In the genomic region with DNA sequence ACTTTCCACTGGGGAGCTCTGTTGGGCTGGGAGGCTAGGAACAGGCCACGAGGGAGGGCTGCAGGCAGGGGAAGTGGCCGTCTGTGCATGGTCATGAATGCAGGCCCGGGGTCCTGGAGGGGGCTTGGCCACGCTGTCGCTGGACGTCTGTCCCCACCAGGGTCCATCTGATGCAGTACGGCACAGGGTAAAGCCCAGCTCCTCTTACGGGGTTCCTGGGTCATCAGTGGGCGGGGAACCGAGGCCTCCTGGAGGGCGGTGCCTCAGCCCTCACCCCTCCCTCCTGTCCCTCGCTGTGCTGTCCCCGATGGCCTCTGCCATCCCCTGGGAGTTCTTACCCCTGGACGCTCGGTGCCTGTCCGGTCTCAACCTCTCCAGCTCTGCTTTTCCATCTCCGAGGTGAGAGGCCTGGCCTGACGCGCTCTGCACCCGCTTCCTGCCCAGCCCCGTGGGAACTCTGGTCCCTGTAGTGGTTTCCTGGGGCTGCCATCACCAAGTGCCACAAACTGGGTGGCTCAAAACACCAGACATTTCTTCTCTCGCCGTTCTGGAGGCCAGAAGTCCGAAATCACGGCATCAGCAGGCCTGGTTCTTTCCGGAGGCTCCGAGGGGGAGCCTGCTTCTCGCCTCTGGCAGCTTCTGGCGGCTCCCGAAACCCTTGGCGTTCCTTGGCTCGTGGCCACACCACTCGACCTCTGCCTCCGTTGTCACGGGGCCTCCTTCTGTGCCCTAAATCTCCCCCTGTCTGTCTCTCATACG, we compare ENCODE assay signal across 8 cellular contexts.
DNase-seq lines count a peak whose midpoint lies in the region; ATAC-seq and TF ChIP-seq lines count a peak whose summit lies in the region.

No MANE protein-coding gene starts in this region.

- H3K9ac ChIP-seq in parathyroid adenoma, result no peak overlapping the region

- DNase-seq in RPMI8226 (peak; percentile 83), fibroblast of mammary gland (ENCODE audit: low read depth) (peak; percentile 79), DMS79 (lab: John Stamatoyannopoulos, UW) (no peak), putamen (ENCODE audit: low spot score) (no peak)
- DNase-seq in activated CD4-positive, alpha-beta T cell treated with anti-CD3 and anti-CD28 coated beads for 36 hours, result no peak
- no peak for DNase-seq in activated T-helper 1 cell treated with anti-CD3 and anti-CD28 coated beads, Interleukin-12 subunit alpha, Interleukin-12 subunit beta, Interleukin-2, Interleukin-4 antibody, amounts not matched to agents 30 ng/mL and 10 ng/mL and 1 ng/mL, durations not matched to agents 14 hours and 24 hours and 36 hours (ENCODE audit: low spot score)

- ATAC-seq in activated CD4-positive, alpha-beta T cell treated with anti-CD3 and anti-CD28 coated beads for 36 hours, result no peak

- TF ChIP-seq CTCF in fibroblast of mammary gland (conservative IDR thresholded peaks at IDR 0.05; ENCODE audit: control insufficient read depth, insufficient read depth, low read depth, low read length) (no peak), parathyroid adenoma (IDR thresholded peaks at IDR 0.05) (no peak)

- POLR2A ChIA-PET in activated CD4-positive, alpha-beta T cell treated with anti-CD3 and anti-CD28 coated beads for 36 hours (lab: Charles Lee), result interaction anchor here (0.7 kb wide), 1 partner anchor 59 kb away, joined by 3 read pairs; no protein-coding TSS in a partner anchor

- H3K4me1 Mint-ChIP-seq in activated CD4-positive, alpha-beta T cell treated with anti-CD3 and anti-CD28 coated beads for 36 hours, result peaks cover 57% of the 10 kb centered on the region
- H3K4me1 Mint-ChIP-seq in activated T-helper 1 cell treated with anti-CD3 and anti-CD28 coated beads, Interleukin-12 subunit alpha, Interleukin-12 subunit beta, Interleukin-2, Interleukin-4 antibody, amounts not matched to agents 30 ng/mL and 10 ng/mL and 1 ng/mL, durations not matched to agents 14 hours and 24 hours and 36 hours (ENCODE audit: low read depth), result peaks cover 44% of the 10 kb centered on the region

- H3K4me3 ChIP-seq in GM08714 (ENCODE audit: low read length) (peak overlapping the region; percentile 72; the same call in 1 of the 2 replicates), fibroblast of mammary gland (ENCODE audit: control insufficient read depth, low read depth, low read length) (peak overlapping the region; percentile 45), parathyroid adenoma (ENCODE audit: low read depth, low read length) (no peak overlapping the region)

- H3K27ac ChIP-seq in parathyroid adenoma, result peak overlapping the region; percentile 85

- no peaks in the 10 kb centered on the region for H3K36me3 ChIP-seq in parathyroid adenoma (ENCODE audit: control insufficient read depth, insufficient read depth, low read length)

- peaks cover 31% of the 10 kb centered on the region for H3K4me1 ChIP-seq in parathyroid adenoma

- H3K27me3 Mint-ChIP-seq in activated CD4-positive, alpha-beta T cell treated with anti-CD3 and anti-CD28 coated beads for 36 hours, result no peaks in the 10 kb centered on the region
- H3K27me3 Mint-ChIP-seq in activated T-helper 1 cell treated with anti-CD3 and anti-CD28 coated beads, Interleukin-12 subunit alpha, Interleukin-12 subunit beta, Interleukin-2, Interleukin-4 antibody, amounts not matched to agents 30 ng/mL and 10 ng/mL and 1 ng/mL, durations not matched to agents 14 hours and 24 hours and 36 hours (ENCODE audit: insufficient read depth), result peaks cover 2% of the 10 kb centered on the region

- peaks cover 73% of the 10 kb centered on the region for H3K79me2 ChIP-seq in parathyroid adenoma

- H2AFZ ChIP-seq in parathyroid adenoma, result peak overlapping the region; percentile 59

- H3K27ac Mint-ChIP-seq in activated CD4-positive, alpha-beta T cell treated with anti-CD3 and anti-CD28 coated beads for 36 hours, result no peak overlapping the region
- H3K27ac Mint-ChIP-seq in activated T-helper 1 cell treated with anti-CD3 and anti-CD28 coated beads, Interleukin-12 subunit alpha, Interleukin-12 subunit beta, Interleukin-2, Interleukin-4 antibody, amounts not matched to agents 30 ng/mL and 10 ng/mL and 1 ng/mL, durations not matched to agents 14 hours and 24 hours and 36 hours, result no peak overlapping the region

- H3K36me3 Mint-ChIP-seq in activated CD4-positive, alpha-beta T cell treated with anti-CD3 and anti-CD28 coated beads for 36 hours (ENCODE audit: low read depth), result no peaks in the 10 kb centered on the region
- H3K36me3 Mint-ChIP-seq in activated T-helper 1 cell treated with anti-CD3 and anti-CD28 coated beads, Interleukin-12 subunit alpha, Interleukin-12 subunit beta, Interleukin-2, Interleukin-4 antibody, amounts not matched to agents 30 ng/mL and 10 ng/mL and 1 ng/mL, durations not matched to agents 14 hours and 24 hours and 36 hours (ENCODE audit: low read depth), result peaks cover 2% of the 10 kb centered on the region

- CTCF ChIA-PET in activated CD4-positive, alpha-beta T cell treated with anti-CD3 and anti-CD28 coated beads for 36 hours (lab: Charles Lee), result interaction anchor here (0.6 to 1.0 kb wide), 2 partner anchors 28 to 76 kb away, joined by 3 to 4 read pairs; no protein-coding TSS in a partner anchor

- no peaks in the 10 kb centered on the region for H3K27me3 ChIP-seq in parathyroid adenoma (ENCODE audit: control insufficient read depth, insufficient read depth, low read length)

- peak overlapping the region; percentile 10 for H3K4me2 ChIP-seq in parathyroid adenoma (ENCODE audit: low read length)

- H3K9me3 ChIP-seq in parathyroid adenoma (ENCODE audit: control insufficient read depth, low read length), result no peaks in the 10 kb centered on the region

- no peak overlapping the region for H3K4me3 Mint-ChIP-seq in activated CD4-positive, alpha-beta T cell treated with anti-CD3 and anti-CD28 coated beads for 36 hours
- H3K4me3 Mint-ChIP-seq in activated T-helper 1 cell treated with anti-CD3 and anti-CD28 coated beads, Interleukin-12 subunit alpha, Interleukin-12 subunit beta, Interleukin-2, Interleukin-4 antibody, amounts not matched to agents 30 ng/mL and 10 ng/mL and 1 ng/mL, durations not matched to agents 14 hours and 24 hours and 36 hours, result no peak overlapping the region

- no peaks in the 10 kb centered on the region for H3K9me3 Mint-ChIP-seq in activated CD4-positive, alpha-beta T cell treated with anti-CD3 and anti-CD28 coated beads for 36 hours (ENCODE audit: low read depth)
- no peaks in the 10 kb centered on the region for H3K9me3 Mint-ChIP-seq in activated T-helper 1 cell treated with anti-CD3 and anti-CD28 coated beads, Interleukin-12 subunit alpha, Interleukin-12 subunit beta, Interleukin-2, Interleukin-4 antibody, amounts not matched to agents 30 ng/mL and 10 ng/mL and 1 ng/mL, durations not matched to agents 14 hours and 24 hours and 36 hours

- intact Hi-C loops in activated CD4-positive, alpha-beta T cell treated with anti-CD3 and anti-CD28 coated beads for 36 hours (cut with DNase I, micrococcal nuclease), result loop anchor here in 1 of 2 experiments (2.0 kb wide), 2 partner anchors 43 to 519 kb away; no protein-coding TSS in a partner anchor
- intact Hi-C loops in activated T-helper 1 cell treated with anti-CD3 and anti-CD28 coated beads, Interleukin-12 subunit alpha, Interleukin-12 subunit beta, Interleukin-2, Interleukin-4 antibody, amounts not matched to agents 30 ng/mL and 10 ng/mL and 1 ng/mL, durations not matched to agents 14 hours and 24 hours and 36 hours (cut with micrococcal nuclease), result no loop called here

Comparison
In these comparisons a context has a peak if more than half of its experiments do, and no peak if none do; other contexts are left out.
1. DNase-seq: peak in RPMI8226 (single experiment) and fibroblast of mammary gland (single experiment); none in DMS79 (single experiment), putamen (single experiment), activated CD4-positive, alpha-beta T cell treated with anti-CD3 and anti-CD28 coated beads for 36 hours (single experiment) and activated T-helper 1 cell treated with anti-CD3 and anti-CD28 coated beads, Interleukin-12 subunit alpha, Interleukin-12 subunit beta, Interleukin-2, Interleukin-4 antibody, amounts not matched to agents 30 ng/mL and 10 ng/mL and 1 ng/mL, durations not matched to agents 14 hours and 24 hours and 36 hours (single experiment).